In the genomic region with DNA sequence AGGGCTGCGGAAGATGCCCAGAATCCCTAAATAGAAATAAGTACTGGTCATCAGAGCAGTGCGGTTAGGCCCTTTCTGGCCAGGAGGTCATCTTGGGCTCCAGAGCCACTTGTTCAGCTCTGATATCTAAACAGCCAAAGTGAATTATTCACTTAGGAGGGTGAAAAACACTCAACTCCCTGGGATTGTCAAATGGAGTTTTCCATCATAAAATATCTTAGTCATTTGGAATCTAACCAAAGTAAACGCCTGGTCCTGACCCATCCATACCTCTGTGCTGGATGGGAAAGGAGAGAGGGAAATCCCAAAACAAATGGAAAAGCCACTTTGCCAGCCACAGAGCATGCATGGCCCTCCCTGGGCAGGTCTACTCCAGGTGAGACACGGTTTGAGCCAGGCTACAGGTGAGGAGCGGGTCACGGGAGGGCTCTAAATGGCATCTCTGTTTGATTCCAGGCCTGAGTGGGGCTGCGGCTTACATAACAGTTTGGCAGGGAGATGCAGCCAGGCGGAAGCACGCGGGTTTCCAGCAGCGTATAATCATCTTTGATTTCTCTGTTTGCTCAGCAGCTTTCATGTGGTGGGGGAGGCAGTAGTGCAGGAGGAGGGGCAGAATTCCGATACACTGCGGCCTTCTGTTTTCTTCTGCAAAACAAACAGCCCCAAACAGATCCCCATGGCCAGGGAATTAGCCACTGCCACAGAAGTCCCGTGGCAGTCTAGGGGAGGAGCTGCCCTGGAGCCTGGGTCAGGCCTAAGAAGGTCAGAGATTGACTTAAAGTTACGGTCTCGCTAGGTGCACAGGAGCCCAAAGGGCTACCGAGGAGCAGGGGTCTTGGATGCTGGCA, we compare ENCODE assay signal across 1 cellular context.
TF ChIP-seq lines count a peak whose summit lies in the region.

No MANE protein-coding gene starts in this region.

TF ChIP-seq in HepG2, 621 proteins besides CTCF, POLR2A, EP300 and RAD21 (continued from another document and continues in another):
- TF ChIP-seq POLR2G (IDR thresholded peaks at IDR 0.05; ENCODE audit: low read depth, low read length) (peak; percentile 64), FIP1L1 (IDR thresholded peaks at IDR 0.05; ENCODE audit: borderline replicate concordance, insufficient read depth, low read depth, low read length) (peak; percentile 83; the same call in 1 of the 2 replicates), ETV5 (CRISPR knock-in tag; IDR thresholded peaks at IDR 0.05; ENCODE audit: borderline replicate concordance) (peak; percentile 81), NR0B2 (CRISPR knock-in tag; IDR thresholded peaks at IDR 0.05) (no peak), HMGA1 (CRISPR knock-in tag; conservative IDR thresholded peaks at IDR 0.05) (no peak), SRF (IDR thresholded peaks at IDR 0.05; ENCODE audit: low read depth, low read length) (no peak), KDM5A (IDR thresholded peaks at IDR 0.05; ENCODE audit: borderline replicate concordance, low read length) (no peak), SP140L (CRISPR knock-in tag; IDR thresholded peaks at IDR 0.05; ENCODE audit: borderline replicate concordance) (no peak), ZNF530 (CRISPR knock-in tag; IDR thresholded peaks at IDR 0.05; ENCODE audit: low read depth) (no peak), DBP (CRISPR knock-in tag; IDR thresholded peaks at IDR 0.05; ENCODE audit: not compliant biosample characterization) (no peak), RORA (CRISPR knock-in tag; IDR thresholded peaks at IDR 0.05) (0 out of 2 replicates have a peak, but pooled peaks have one; percentile 56), ZNF670 (CRISPR knock-in tag; IDR thresholded peaks at IDR 0.05; ENCODE audit: borderline replicate concordance) (no peak), ZNF770 (CRISPR knock-in tag; IDR thresholded peaks at IDR 0.05) (peak; percentile 45; the same call in 1 of the 2 replicates), ZNF776 (CRISPR knock-in tag; IDR thresholded peaks at IDR 0.05) (no peak), ATF5 (CRISPR knock-in tag; IDR thresholded peaks at IDR 0.05; ENCODE audit: low read depth) (no peak), MED1 (CRISPR knock-in tag; IDR thresholded peaks at IDR 0.05) (peak; percentile 68), ZNF207 (IDR thresholded peaks at IDR 0.05; ENCODE audit: borderline replicate concordance) (no peak), KDM6A (CRISPR knock-in tag; IDR thresholded peaks at IDR 0.05; ENCODE audit: low read depth) (0 out of 2 replicates have a peak, but pooled peaks have one; percentile 29), ZNF724P (CRISPR knock-in tag; IDR thresholded peaks at IDR 0.05; ENCODE audit: borderline replicate concordance) (no peak), BRF2 (CRISPR knock-in tag; IDR thresholded peaks at IDR 0.05) (no peak), ZSCAN12 (CRISPR knock-in tag; IDR thresholded peaks at IDR 0.05) (no peak), ARNTL (CRISPR knock-in tag; IDR thresholded peaks at IDR 0.05) (peak; percentile 86), GFI1 (CRISPR knock-in tag; IDR thresholded peaks at IDR 0.05; ENCODE audit: borderline replicate concordance) (peak; percentile 95), GTF3A (CRISPR knock-in tag; conservative IDR thresholded peaks at IDR 0.05) (no peak), AGO1 (IDR thresholded peaks at IDR 0.05; ENCODE audit: low read depth, low read length, poor library complexity, severe bottlenecking) (no peak), KLF9 (CRISPR knock-in tag; IDR thresholded peaks at IDR 0.05; ENCODE audit: low read depth) (no peak), U2AF1 (optimal IDR thresholded peaks at IDR 0.05; ENCODE audit: low read depth, low read length) (no peak), MNT (IDR thresholded peaks at IDR 0.05) (no peak)
- TF ChIP-seq, protein P1, sequence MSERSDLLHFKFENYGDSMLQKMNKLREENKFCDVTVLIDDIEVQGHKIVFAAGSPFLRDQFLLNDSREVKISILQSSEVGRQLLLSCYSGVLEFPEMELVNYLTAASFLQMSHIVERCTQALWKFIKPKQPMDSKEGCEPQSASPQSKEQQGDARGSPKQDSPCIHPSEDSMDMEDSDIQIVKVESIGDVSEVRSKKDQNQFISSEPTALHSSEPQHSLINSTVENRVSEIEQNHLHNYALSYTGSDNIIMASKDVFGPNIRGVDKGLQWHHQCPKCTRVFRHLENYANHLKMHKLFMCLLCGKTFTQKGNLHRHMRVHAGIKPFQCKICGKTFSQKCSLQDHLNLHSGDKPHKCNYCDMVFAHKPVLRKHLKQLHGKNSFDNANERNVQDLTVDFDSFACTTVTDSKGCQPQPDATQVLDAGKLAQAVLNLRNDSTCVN (CRISPR knock-in tag; IDR thresholded peaks at IDR 0.05; ENCODE audit: borderline replicate concordance) = no peak
- TF ChIP-seq, protein P2, sequence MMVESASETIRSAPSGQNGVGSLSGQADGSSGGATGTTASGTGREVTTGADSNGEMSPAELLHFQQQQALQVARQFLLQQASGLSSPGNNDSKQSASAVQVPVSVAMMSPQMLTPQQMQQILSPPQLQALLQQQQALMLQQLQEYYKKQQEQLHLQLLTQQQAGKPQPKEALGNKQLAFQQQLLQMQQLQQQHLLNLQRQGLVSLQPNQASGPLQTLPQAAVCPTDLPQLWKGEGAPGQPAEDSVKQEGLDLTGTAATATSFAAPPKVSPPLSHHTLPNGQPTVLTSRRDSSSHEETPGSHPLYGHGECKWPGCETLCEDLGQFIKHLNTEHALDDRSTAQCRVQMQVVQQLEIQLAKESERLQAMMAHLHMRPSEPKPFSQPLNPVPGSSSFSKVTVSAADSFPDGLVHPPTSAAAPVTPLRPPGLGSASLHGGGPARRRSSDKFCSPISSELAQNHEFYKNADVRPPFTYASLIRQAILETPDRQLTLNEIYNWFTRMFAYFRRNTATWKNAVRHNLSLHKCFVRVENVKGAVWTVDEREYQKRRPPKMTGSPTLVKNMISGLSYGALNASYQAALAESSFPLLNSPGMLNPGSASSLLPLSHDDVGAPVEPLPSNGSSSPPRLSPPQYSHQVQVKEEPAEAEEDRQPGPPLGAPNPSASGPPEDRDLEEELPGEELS (CRISPR knock-in tag; IDR thresholded peaks at IDR 0.05) = peak; percentile 93
- TF ChIP-seq, protein P3, sequence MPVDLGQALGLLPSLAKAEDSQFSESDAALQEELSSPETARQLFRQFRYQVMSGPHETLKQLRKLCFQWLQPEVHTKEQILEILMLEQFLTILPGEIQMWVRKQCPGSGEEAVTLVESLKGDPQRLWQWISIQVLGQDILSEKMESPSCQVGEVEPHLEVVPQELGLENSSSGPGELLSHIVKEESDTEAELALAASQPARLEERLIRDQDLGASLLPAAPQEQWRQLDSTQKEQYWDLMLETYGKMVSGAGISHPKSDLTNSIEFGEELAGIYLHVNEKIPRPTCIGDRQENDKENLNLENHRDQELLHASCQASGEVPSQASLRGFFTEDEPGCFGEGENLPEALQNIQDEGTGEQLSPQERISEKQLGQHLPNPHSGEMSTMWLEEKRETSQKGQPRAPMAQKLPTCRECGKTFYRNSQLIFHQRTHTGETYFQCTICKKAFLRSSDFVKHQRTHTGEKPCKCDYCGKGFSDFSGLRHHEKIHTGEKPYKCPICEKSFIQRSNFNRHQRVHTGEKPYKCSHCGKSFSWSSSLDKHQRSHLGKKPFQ (CRISPR knock-in tag; IDR thresholded peaks at IDR 0.05; ENCODE audit: insufficient replicate concordance) = no peak
- TF ChIP-seq, protein P4, sequence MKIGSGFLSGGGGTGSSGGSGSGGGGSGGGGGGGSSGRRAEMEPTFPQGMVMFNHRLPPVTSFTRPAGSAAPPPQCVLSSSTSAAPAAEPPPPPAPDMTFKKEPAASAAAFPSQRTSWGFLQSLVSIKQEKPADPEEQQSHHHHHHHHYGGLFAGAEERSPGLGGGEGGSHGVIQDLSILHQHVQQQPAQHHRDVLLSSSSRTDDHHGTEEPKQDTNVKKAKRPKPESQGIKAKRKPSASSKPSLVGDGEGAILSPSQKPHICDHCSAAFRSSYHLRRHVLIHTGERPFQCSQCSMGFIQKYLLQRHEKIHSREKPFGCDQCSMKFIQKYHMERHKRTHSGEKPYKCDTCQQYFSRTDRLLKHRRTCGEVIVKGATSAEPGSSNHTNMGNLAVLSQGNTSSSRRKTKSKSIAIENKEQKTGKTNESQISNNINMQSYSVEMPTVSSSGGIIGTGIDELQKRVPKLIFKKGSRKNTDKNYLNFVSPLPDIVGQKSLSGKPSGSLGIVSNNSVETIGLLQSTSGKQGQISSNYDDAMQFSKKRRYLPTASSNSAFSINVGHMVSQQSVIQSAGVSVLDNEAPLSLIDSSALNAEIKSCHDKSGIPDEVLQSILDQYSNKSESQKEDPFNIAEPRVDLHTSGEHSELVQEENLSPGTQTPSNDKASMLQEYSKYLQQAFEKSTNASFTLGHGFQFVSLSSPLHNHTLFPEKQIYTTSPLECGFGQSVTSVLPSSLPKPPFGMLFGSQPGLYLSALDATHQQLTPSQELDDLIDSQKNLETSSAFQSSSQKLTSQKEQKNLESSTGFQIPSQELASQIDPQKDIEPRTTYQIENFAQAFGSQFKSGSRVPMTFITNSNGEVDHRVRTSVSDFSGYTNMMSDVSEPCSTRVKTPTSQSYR (CRISPR knock-in tag; IDR thresholded peaks at IDR 0.05; ENCODE audit: borderline replicate concordance) = peak; percentile 92
- TF ChIP-seq, protein P5, sequence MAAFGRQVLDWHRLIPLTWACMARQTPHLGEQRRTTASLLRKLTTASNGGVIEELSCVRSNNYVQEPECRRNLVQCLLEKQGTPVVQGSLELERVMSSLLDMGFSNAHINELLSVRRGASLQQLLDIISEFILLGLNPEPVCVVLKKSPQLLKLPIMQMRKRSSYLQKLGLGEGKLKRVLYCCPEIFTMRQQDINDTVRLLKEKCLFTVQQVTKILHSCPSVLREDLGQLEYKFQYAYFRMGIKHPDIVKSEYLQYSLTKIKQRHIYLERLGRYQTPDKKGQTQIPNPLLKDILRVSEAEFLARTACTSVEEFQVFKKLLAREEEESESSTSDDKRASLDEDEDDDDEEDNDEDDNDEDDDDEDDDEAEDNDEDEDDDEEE (CRISPR knock-in tag; IDR thresholded peaks at IDR 0.05) = no peak
- TF ChIP-seq, protein P6, sequence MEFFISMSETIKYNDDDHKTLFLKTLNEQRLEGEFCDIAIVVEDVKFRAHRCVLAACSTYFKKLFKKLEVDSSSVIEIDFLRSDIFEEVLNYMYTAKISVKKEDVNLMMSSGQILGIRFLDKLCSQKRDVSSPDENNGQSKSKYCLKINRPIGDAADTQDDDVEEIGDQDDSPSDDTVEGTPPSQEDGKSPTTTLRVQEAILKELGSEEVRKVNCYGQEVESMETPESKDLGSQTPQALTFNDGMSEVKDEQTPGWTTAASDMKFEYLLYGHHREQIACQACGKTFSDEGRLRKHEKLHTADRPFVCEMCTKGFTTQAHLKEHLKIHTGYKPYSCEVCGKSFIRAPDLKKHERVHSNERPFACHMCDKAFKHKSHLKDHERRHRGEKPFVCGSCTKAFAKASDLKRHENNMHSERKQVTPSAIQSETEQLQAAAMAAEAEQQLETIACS (CRISPR knock-in tag; IDR thresholded peaks at IDR 0.05) = no peak
- TF ChIP-seq, protein P7, sequence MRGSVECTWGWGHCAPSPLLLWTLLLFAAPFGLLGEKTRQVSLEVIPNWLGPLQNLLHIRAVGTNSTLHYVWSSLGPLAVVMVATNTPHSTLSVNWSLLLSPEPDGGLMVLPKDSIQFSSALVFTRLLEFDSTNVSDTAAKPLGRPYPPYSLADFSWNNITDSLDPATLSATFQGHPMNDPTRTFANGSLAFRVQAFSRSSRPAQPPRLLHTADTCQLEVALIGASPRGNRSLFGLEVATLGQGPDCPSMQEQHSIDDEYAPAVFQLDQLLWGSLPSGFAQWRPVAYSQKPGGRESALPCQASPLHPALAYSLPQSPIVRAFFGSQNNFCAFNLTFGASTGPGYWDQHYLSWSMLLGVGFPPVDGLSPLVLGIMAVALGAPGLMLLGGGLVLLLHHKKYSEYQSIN (CRISPR knock-in tag; IDR thresholded peaks at IDR 0.05; ENCODE audit: borderline replicate concordance) = no peak
